Comparison of ENCODE assay signal across 21 cellular contexts in genomic region chr6:150237626-150238025, GRCh38.
DNase-seq lines count a peak whose midpoint lies in the region; ATAC-seq and TF ChIP-seq lines count a peak whose summit lies in the region.
"Had no signal": no experiment of that assay in that cellular context is flagged by ENCODE, and none has a peak within 500 bp of the region (broad histone marks: within the 10 kb centered on the region; RNA-seq: fewer than 3 reads in every experiment).

No MANE protein-coding gene starts in this region.

- peaks cover 9% of the 10 kb centered on the region for H3K27me3 Mint-ChIP-seq in glutamatergic neuron (ENCODE audit: unreplicated experiment)
- H3K27me3 Mint-ChIP-seq: CD4-positive, alpha-beta T cell had no signal

- dilution Hi-C loops in mammary epithelial cell (cut with HindIII; ENCODE audit: low sequenced_read_pairs): no loop called here

- H3K4me2 ChIP-seq in BLaER1 (peak overlapping the region; percentile 76), GM23248 (ENCODE audit: unreplicated experiment) (no peak overlapping the region), mammary epithelial cell (ENCODE audit: insufficient read depth, low read depth, low read length) (no peak overlapping the region), osteoblast (ENCODE audit: insufficient read depth, low read length) (no peak overlapping the region)

- DNase-seq in GM23248 (no peak), mammary epithelial cell (no peak), osteoblast (ENCODE audit: insufficient read length, low spot score, missing footprints) (no peak), glutamatergic neuron (no peak)
- DNase-seq: ACHN; AML-193; CD4-positive, alpha-beta T cell; DMS79; NCI-H1436; NCI-H2029; NCI-H446; NCI-H69; NK-92 treated with Interleukin-12 subunit alpha and Interleukin-12 subunit beta, amount 100 ng/mL, for 24 hours had no signal

- H3K27ac ChIP-seq in BLaER1 (peak overlapping the region; percentile 66; the same call in 1 of the 2 replicates), GM23248 (peak overlapping the region; percentile 9; the same call in 1 of the 2 replicates), mammary epithelial cell (ENCODE audit: insufficient read depth, low read depth, low read length) (peak overlapping the region; percentile 31), osteoblast (ENCODE audit: low read depth, low read length) (no peak overlapping the region)
- H3K27ac ChIP-seq: HL-60, SJSA1 had no signal

- H4K20me1 ChIP-seq in BLaER1 (no peaks in the 10 kb centered on the region), GM23248 (ENCODE audit: insufficient read depth) (no peaks in the 10 kb centered on the region), mammary epithelial cell (ENCODE audit: insufficient read depth, low read length) (no peaks in the 10 kb centered on the region), osteoblast (ENCODE audit: insufficient read depth, low read length) (no peaks in the 10 kb centered on the region)

- H3K36me3 Mint-ChIP-seq in glutamatergic neuron (ENCODE audit: unreplicated experiment): peaks cover 24% of the 10 kb centered on the region

- peaks cover 4% of the 10 kb centered on the region for H3F3A ChIP-seq in GM23248 (ENCODE audit: insufficient read depth)

- in situ Hi-C loops in GM23248 (cut with MboI): no loop called here
- in situ Hi-C loops in mammary epithelial cell (cut with MboI; ENCODE audit: low sequenced_read_pairs in 2 of 2): no loop called here

- H3K4me1 ChIP-seq in BLaER1 (peaks cover 50% of the 10 kb centered on the region), GM23248 (ENCODE audit: insufficient read depth) (peaks cover 9% of the 10 kb centered on the region; the same call in 1 of the 2 replicates), mammary epithelial cell (ENCODE audit: insufficient read depth, low read length) (peaks cover 28% of the 10 kb centered on the region), osteoblast (ENCODE audit: insufficient read depth, low read length) (peaks cover 7% of the 10 kb centered on the region)
- H3K4me1 ChIP-seq: HAP-1, SJSA1 had no signal

- H3K36me3 ChIP-seq in BLaER1 (peaks cover 6% of the 10 kb centered on the region; the same call in 1 of the 2 replicates), GM23248 (ENCODE audit: low read depth) (no peaks in the 10 kb centered on the region), mammary epithelial cell (ENCODE audit: insufficient read depth, low read length) (no peaks in the 10 kb centered on the region), osteoblast (ENCODE audit: insufficient read depth, low read length) (no peaks in the 10 kb centered on the region)
- H3K36me3 ChIP-seq: HAP-1, SJSA1 had no signal

- TF ChIP-seq CTCF in mammary epithelial cell (conservative IDR thresholded peaks at IDR 0.05 in 1 of 2, IDR thresholded peaks at IDR 0.05 in 1 of 2; ENCODE audit: extremely low read depth in 1 of 2, insufficient read depth in 1 of 2, low read depth in 1 of 2, low read length in 2 of 2) (no peak), osteoblast (IDR thresholded peaks at IDR 0.05; ENCODE audit: extremely low read depth, low read depth, low read length) (no peak), glutamatergic neuron (IDR thresholded peaks at IDR 0.05; ENCODE audit: partially characterized antibody, unreplicated experiment) (no peak)

- BruUV-seq in mammary epithelial cell (replicated peaks; lab: Mats Ljungman, UMichigan): no TSS peak

- H3K9me3 ChIP-seq in BLaER1 (peaks cover 47% of the 10 kb centered on the region), GM23248 (ENCODE audit: low read depth) (no peaks in the 10 kb centered on the region), mammary epithelial cell (replicated peaks; ENCODE audit: insufficient read depth, low read length) (no peaks in the 10 kb centered on the region), osteoblast (ENCODE audit: low read depth, low read length) (no peaks in the 10 kb centered on the region)
- H3K9me3 ChIP-seq: HAP-1, SJSA1 had no signal

- peaks cover 6% of the 10 kb centered on the region for H3K9me3 Mint-ChIP-seq in glutamatergic neuron (ENCODE audit: unreplicated experiment)
- H3K9me3 Mint-ChIP-seq: CD4-positive, alpha-beta T cell had no signal

- no peak overlapping the region for H3K27ac Mint-ChIP-seq in glutamatergic neuron (ENCODE audit: unreplicated experiment)
- H3K27ac Mint-ChIP-seq: CD4-positive, alpha-beta T cell; IgD-negative memory B cell had no signal

- ATAC-seq in GM21367 (IDR thresholded peaks at IDR 0.05; ENCODE audit: unreplicated experiment) (no peak), HG03521 (IDR thresholded peaks at IDR 0.05; ENCODE audit: unreplicated experiment) (no peak), GM21447 (IDR thresholded peaks at IDR 0.05; ENCODE audit: unreplicated experiment) (no peak)

- H3K4me1 Mint-ChIP-seq in glutamatergic neuron (ENCODE audit: low read depth, unreplicated experiment): no peaks in the 10 kb centered on the region

- H2AFZ ChIP-seq in GM23248 (peak overlapping the region; percentile 66), mammary epithelial cell (ENCODE audit: low read depth, low read length) (peak overlapping the region; percentile 56), osteoblast (ENCODE audit: low read length) (peak overlapping the region; percentile 92)

- no peaks in the 10 kb centered on the region for H3K27me3 ChIP-seq in BLaER1
- no peaks in the 10 kb centered on the region for H3K27me3 ChIP-seq in GM23248 (replicated peaks; ENCODE audit: insufficient read depth)
- no peaks in the 10 kb centered on the region for H3K27me3 ChIP-seq in mammary epithelial cell (ENCODE audit: insufficient read depth, low read length)
- H3K27me3 ChIP-seq in osteoblast (ENCODE audit: insufficient read depth, low read length): no peaks in the 10 kb centered on the region
- H3K27me3 ChIP-seq: SJSA1 had no signal

- H3K4me3 ChIP-seq in BLaER1: no peak overlapping the region
- no peak overlapping the region for H3K4me3 ChIP-seq in GM23248
- H3K4me3 ChIP-seq in mammary epithelial cell (replicated peaks in 1 of 3; ENCODE audit: insufficient read depth in 1 of 3, low read depth in 2 of 3, low read length in 3 of 3): no peak overlapping the region
- no peak overlapping the region for H3K4me3 ChIP-seq in osteoblast (ENCODE audit: insufficient read depth, low read length)
- H3K4me3 ChIP-seq: HAP-1, SJSA1 had no signal

- no peaks in the 10 kb centered on the region for H3K79me2 ChIP-seq in GM23248 (ENCODE audit: insufficient read depth)
- H3K79me2 ChIP-seq in mammary epithelial cell (ENCODE audit: insufficient read depth, low read length): peaks cover 42% of the 10 kb centered on the region
- no peaks in the 10 kb centered on the region for H3K79me2 ChIP-seq in osteoblast (ENCODE audit: insufficient read depth, low read length)

- H3K9ac ChIP-seq in BLaER1: no peak overlapping the region; the same call in 1 of the 2 replicates
- peak overlapping the region; percentile 43; the same call in 1 of the 2 replicates for H3K9ac ChIP-seq in GM23248
- H3K9ac ChIP-seq in mammary epithelial cell (ENCODE audit: insufficient read depth, low read length): no peak overlapping the region

- intact Hi-C loops in mammary epithelial cell (cut with micrococcal nuclease): no loop called here

- WGBS in GM23248 (ENCODE audit: low coverage in 1 of 2, low lambda C conversion rate in 2 of 2, missing lambda C conversion rate in 2 of 2), 2 experiments: 80 to 81% methylated on average over 3 of the region's 3 CpGs
- WGBS in mammary epithelial cell (ENCODE audit: low coverage, missing lambda C conversion rate): 85% methylated on average over 3 of the region's 3 CpGs

- CTCF ChIA-PET in mammary epithelial cell (lab: Charles Lee; ENCODE audit: low non-redundant PET): no interaction called here

- H3K4me3 Mint-ChIP-seq in glutamatergic neuron (ENCODE audit: unreplicated experiment): no peak overlapping the region
- H3K4me3 Mint-ChIP-seq: CD4-positive, alpha-beta T cell; IgD-negative memory B cell had no signal

- H3K9me2 ChIP-seq in GM23248 (ENCODE audit: insufficient read depth): no peaks in the 10 kb centered on the region
